In the genomic region with DNA sequence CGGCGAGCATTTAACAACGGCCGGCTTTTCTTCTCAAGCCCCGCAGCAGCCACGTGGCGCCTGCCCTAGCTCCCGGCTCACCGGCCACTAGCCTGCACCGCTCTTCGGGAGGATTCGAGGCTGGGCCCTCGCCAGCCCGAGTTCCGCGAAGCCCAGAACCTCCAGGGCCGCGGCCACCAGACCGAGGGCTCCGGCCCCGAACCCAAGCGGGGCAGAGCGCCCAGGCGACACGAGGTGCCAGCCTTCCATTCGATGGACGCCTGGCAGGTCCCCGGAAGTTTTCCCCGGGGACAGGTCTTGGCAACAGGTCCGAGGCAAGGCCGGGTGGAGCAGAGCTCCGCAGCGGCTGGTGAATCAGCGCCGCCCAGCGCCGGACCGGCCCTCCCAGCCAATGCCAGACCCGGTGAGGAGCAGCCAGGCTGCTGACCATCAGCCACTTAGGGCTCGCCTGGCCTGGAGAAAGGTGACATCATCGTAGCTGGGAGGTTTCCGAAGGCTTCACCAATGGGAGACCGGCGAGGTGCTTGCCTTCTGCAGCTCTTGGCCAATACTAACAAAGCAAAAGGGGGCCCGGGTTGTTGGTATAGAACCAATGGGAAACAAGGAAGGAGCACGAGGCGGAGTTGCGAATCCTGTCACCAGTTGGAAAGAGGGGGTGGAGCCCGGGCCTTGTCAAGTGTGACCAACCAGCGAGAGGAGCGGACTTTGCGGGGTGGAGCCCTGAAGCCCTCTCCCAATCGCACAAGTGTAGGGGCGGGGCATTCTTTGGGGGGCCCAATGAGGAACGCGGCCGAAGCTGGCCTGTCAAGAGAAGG, we compare ENCODE assay signal across 7 cellular contexts.
DNase-seq lines count a peak whose midpoint lies in the region; ATAC-seq and TF ChIP-seq lines count a peak whose summit lies in the region.

No MANE protein-coding gene starts in this region.

- in situ Hi-C loops in astrocyte of the spinal cord (cut with HindIII; ENCODE audit: low sequenced_read_pairs): no loop called here

- DNase-seq in NCI-H2029 (lab: John Stamatoyannopoulos, UW) (peak; percentile 99), T1000 (lab: John Stamatoyannopoulos, UW) (peak; percentile 99), astrocyte of the spinal cord (ENCODE audit: low read depth, low spot score) (peak; percentile 100), hippocampal formation (lab: John Stamatoyannopoulos, UW) (peak; percentile 100), retina (peak; percentile 98)

- peak; percentile 15 for TF ChIP-seq CTCF in astrocyte of the spinal cord (IDR thresholded peaks at IDR 0.05; ENCODE audit: low read depth, low read length)

- peak; percentile 69 for TF ChIP-seq POLR2A in GM18505 (IDR thresholded peaks at IDR 0.05; ENCODE audit: borderline replicate concordance, extremely low read depth, insufficient read depth, insufficient read length)

- ATAC-seq in GM18505 (IDR thresholded peaks at IDR 0.05; ENCODE audit: unreplicated experiment): peak; percentile 76
- ATAC-seq in HG02973 (IDR thresholded peaks at IDR 0.05; ENCODE audit: unreplicated experiment): peak; percentile 86

- H3K4me3 ChIP-seq in astrocyte of the spinal cord (ENCODE audit: low read depth, low read length): peak overlapping the region; percentile 79

Comparison
In these comparisons a context has a peak if more than half of its experiments do, and no peak if none do; other contexts are left out.
1. Peak in every context shown above with its lines: DNase-seq, ATAC-seq and H3K4me3 ChIP-seq.